In the genomic region with DNA sequence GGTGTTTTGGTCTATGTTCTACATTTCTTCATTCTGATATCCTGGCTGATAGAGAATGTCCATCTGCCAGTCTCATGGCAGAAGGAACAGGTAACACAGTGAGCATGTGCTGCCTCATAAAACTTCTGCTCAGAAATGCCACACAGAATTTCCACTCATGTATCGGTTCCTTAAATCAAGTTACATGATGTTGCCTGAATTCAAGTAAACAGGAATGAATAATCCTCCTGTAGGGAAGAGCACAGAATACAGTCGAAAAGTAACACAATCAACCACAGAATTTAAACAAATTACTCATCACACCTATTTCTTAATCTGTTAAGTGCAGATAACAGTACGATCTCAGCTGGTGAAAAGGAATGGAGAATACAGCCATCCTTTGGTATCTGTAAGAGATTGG, we compare ENCODE assay signal across 13 cellular contexts.
"Had no signal": no experiment of that assay in that cellular context is flagged by ENCODE, and none has a peak within 500 bp of the region (broad histone marks: within the 10 kb centered on the region; RNA-seq: fewer than 3 reads in every experiment).

No MANE protein-coding gene starts in this region.

- DNase-seq: activated CD4-positive, alpha-beta T cell treated with anti-CD3 and anti-CD28 coated beads, Interleukin-2, amount 50 U/mL, for 4 hours; activated naive CD4-positive, alpha-beta T cell treated with anti-CD3 and anti-CD28 coated beads, Interleukin-2, amount 10 ng/mL, durations not matched to agents 7 days and 5 days; adrenal gland; central memory CD4-positive, alpha-beta T cell; cortex of kidney; effector memory CD4-positive, alpha-beta T cell; midbrain; posterior cingulate gyrus; stimulated activated CD4-positive, alpha-beta T cell treated with anti-CD3 and anti-CD28 coated beads, Interleukin-4, amount 100 ng/mL, for 4 hours had no signal

- H3K27me3 ChIP-seq: adrenal gland, gastroesophageal sphincter, tibial nerve had no signal

- H3K27me3 Mint-ChIP-seq: activated naive CD4-positive, alpha-beta T cell treated with anti-CD3 and anti-CD28 coated beads, Interleukin-2, amount 10 ng/mL, durations not matched to agents 7 days and 5 days had no signal

- H3K4me3 Mint-ChIP-seq: activated naive CD4-positive, alpha-beta T cell treated with anti-CD3 and anti-CD28 coated beads, Interleukin-2, amount 10 ng/mL, durations not matched to agents 7 days and 5 days; activated T-helper 1 cell treated with anti-CD3 and anti-CD28 coated beads, Interleukin-12 subunit alpha, Interleukin-12 subunit beta, Interleukin-2, Interleukin-4 antibody, amounts not matched to agents 30 ng/mL and 10 ng/mL and 1 ng/mL, durations not matched to agents 14 hours and 24 hours and 36 hours had no signal

- H3K9me3 ChIP-seq: adrenal gland, gastroesophageal sphincter, tibial nerve had no signal

- H3K9me3 Mint-ChIP-seq: activated naive CD4-positive, alpha-beta T cell treated with anti-CD3 and anti-CD28 coated beads, Interleukin-2, amount 10 ng/mL, durations not matched to agents 7 days and 5 days; activated T-helper 1 cell treated with anti-CD3 and anti-CD28 coated beads, Interleukin-12 subunit alpha, Interleukin-12 subunit beta, Interleukin-2, Interleukin-4 antibody, amounts not matched to agents 30 ng/mL and 10 ng/mL and 1 ng/mL, durations not matched to agents 14 hours and 24 hours and 36 hours had no signal

- H3K27ac Mint-ChIP-seq: activated naive CD4-positive, alpha-beta T cell treated with anti-CD3 and anti-CD28 coated beads, Interleukin-2, amount 10 ng/mL, durations not matched to agents 7 days and 5 days; activated T-helper 1 cell treated with anti-CD3 and anti-CD28 coated beads, Interleukin-12 subunit alpha, Interleukin-12 subunit beta, Interleukin-2, Interleukin-4 antibody, amounts not matched to agents 30 ng/mL and 10 ng/mL and 1 ng/mL, durations not matched to agents 14 hours and 24 hours and 36 hours had no signal

- H3K4me3 ChIP-seq: adrenal gland, gastroesophageal sphincter, tibial nerve had no signal

- H3K27ac ChIP-seq: adrenal gland, epithelial cell of prostate, gastroesophageal sphincter, tibial nerve had no signal

- H3K36me3 ChIP-seq: adrenal gland had no signal

- ATAC-seq: gastroesophageal sphincter had no signal
